Comparison of ENCODE assay signal across 8 cellular contexts in genomic region chr11:117098269-117099231, GRCh38. TPM values are rescaled to one million over a fixed set of nuclear protein-coding genes. Genes with fewer than 3 reads are reported as not detected.
DNase-seq lines count a peak whose midpoint lies in the region; ATAC-seq and TF ChIP-seq lines count a peak whose summit lies in the region.

SIK3 (minus strand) TSS chr11:117098428; CDS start chr11:117098415, 13 bp downstream.

- intact Hi-C loops in left colon (cut with DNase I, micrococcal nuclease) = loop anchor here in 1 of 2 donors (5.0 kb wide), 1 partner anchor 129 kb away; no protein-coding TSS in a partner anchor

- DNase-seq in AG09319 (ENCODE audit: extremely low read depth, low read depth) (peak; percentile 81), NCI-H510A (lab: John Stamatoyannopoulos, UW) (peak; percentile 90), choroid plexus epithelial cell (ENCODE audit: low read depth) (peak; percentile 96), left colon (peak; percentile 91 to 97)
- peak; percentile 95 to 96 for DNase-seq in activated CD4-positive, alpha-beta T cell treated with anti-CD3 and anti-CD28 coated beads for 4 hours
- DNase-seq in stimulated activated CD4-positive, alpha-beta T cell treated with anti-CD3 and anti-CD28 coated beads, Interleukin-1b, Interleukin-23, amount 100 ng/mL, for 4 hours (ENCODE audit: low read depth in 2 of 2) = peak; percentile 91 to 94

- H3K4me3 ChIP-seq in choroid plexus epithelial cell (ENCODE audit: low read depth, low read length) = peak within 1 kb of the TSS; percentile 81

- TF ChIP-seq CTCF in AG09319 (IDR thresholded peaks at IDR 0.05; ENCODE audit: low read depth, low read length) = peak; percentile 50
- TF ChIP-seq CTCF in choroid plexus epithelial cell (conservative IDR thresholded peaks at IDR 0.05; ENCODE audit: low read depth, low read length) = peak; percentile 51

- ATAC-seq in GM19043 (IDR thresholded peaks at IDR 0.05; ENCODE audit: low read depth, unreplicated experiment) = peak; percentile 67
- peak; percentile 36 for ATAC-seq in HG03378 (IDR thresholded peaks at IDR 0.05; ENCODE audit: unreplicated experiment)
- peak; percentile 91 for ATAC-seq in left colon

RNA-seq across cellular contexts. Expression of gene SIK3, which starts in this region (rescaled TPM):
- total RNA-seq in left colon = 10 to 100 TPM; 35.3 to 39.0 TPM

Comparison
In these comparisons a context has a peak if more than half of its experiments do, and no peak if none do; other contexts are left out.
1. Peak in every context shown above with its lines: DNase-seq, ATAC-seq and H3K4me3 ChIP-seq.
2. ATAC-seq: peak in every context shown above with its lines; median percentile 91 in left colon; 67 in GM19043; 36 in HG03378.